Comparison of ENCODE assay signal across 8 cellular contexts in the genomic region with DNA sequence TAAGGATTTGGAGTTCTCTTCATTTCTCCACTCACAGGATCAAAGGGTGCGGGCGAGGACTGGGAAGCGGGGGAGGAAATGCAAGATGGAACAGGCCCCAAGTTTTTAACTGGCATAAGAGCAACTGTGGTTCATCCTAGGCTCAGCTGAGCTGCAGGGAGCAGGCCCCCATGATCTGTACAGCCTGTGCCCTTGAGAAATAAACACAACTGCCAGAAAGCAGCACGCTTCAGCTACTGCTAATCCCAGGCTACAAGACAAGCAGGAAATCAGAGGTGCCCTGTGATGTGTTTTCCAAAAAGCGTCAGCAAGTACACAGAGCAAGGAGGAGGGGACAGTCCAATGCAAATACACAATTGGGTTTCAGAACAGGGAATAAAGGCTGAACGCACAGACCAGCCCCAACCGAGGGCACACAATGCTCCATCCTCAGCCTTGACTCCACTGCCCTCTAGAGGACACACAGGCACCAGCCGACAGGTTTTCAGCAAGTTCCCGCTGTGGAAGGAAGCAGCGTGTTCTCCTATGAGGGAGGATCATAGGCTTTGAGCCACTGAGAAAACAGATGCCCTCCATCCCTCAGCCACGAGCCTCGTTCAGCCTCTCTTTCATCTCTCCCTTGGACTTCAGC. TPM values are rescaled to one million over a fixed set of nuclear protein-coding genes. Genes with fewer than 3 reads are reported as not detected.
DNase-seq lines count a peak whose midpoint lies in the region; ATAC-seq, FAIRE-seq and TF ChIP-seq lines count a peak whose summit lies in the region.
"Not testable (repeated sequence)": the region's sequence is repeated elsewhere in the genome, so short reads cannot be mapped to it uniquely, and the experiment has no call there.

No MANE protein-coding gene starts in this region.

- CTCF ChIA-PET in CD8-positive, alpha-beta T cell (lab: Charles Lee), result not testable (repeated sequence)

- not testable (repeated sequence) for H3K4me1 ChIP-seq in CD8-positive, alpha-beta T cell (ENCODE audit: insufficient read depth, low read length)

- DNase-seq in CD8-positive, alpha-beta T cell; T-helper 17 cell; bronchial epithelial cell (ENCODE audit: low read depth); progenitor cell of endocrine pancreas (ENCODE audit: low spot score, unreplicated experiment): not testable (repeated sequence)

- H3K27me3 ChIP-seq in CD8-positive, alpha-beta T cell (ENCODE audit: insufficient read depth, low read length); bronchial epithelial cell (ENCODE audit: control insufficient read depth, insufficient read depth, low read length): not testable (repeated sequence)

- H3K36me3 Mint-ChIP-seq in CD8-positive, alpha-beta T cell; T-helper 17 cell (ENCODE audit: low read depth); progenitor cell of endocrine pancreas (ENCODE audit: insufficient read depth): not testable (repeated sequence)

- H3K36me3 ChIP-seq in CD8-positive, alpha-beta T cell (ENCODE audit: insufficient read depth, low read length); bronchial epithelial cell (ENCODE audit: control insufficient read depth, insufficient read depth, low read length): not testable (repeated sequence)

- H3K4me3 ChIP-seq in CD8-positive, alpha-beta T cell (ENCODE audit: low read depth, low read length); bronchial epithelial cell (ENCODE audit: low read depth, low read length): not testable (repeated sequence)

- peak; percentile 92 for ATAC-seq in CD8-positive, alpha-beta T cell
- ATAC-seq in GM19463 (IDR thresholded peaks at IDR 0.05; ENCODE audit: unreplicated experiment) (peak; percentile 76), HG02623 (IDR thresholded peaks at IDR 0.05; ENCODE audit: unreplicated experiment) (peak; percentile 57), HG03280 (IDR thresholded peaks at IDR 0.05; ENCODE audit: unreplicated experiment) (peak; percentile 71), T-helper 17 cell (peak; percentile 91)

- not testable (repeated sequence) for H3K4me1 Mint-ChIP-seq in CD8-positive, alpha-beta T cell (ENCODE audit: low read depth); T-helper 17 cell; progenitor cell of endocrine pancreas (ENCODE audit: low read depth)

- not testable (repeated sequence) for H3K4me3 Mint-ChIP-seq in CD8-positive, alpha-beta T cell; T-helper 17 cell; progenitor cell of endocrine pancreas (ENCODE audit: low read depth)

- POLR2A ChIA-PET in CD8-positive, alpha-beta T cell (lab: Charles Lee), result not testable (repeated sequence)

- H3K27ac Mint-ChIP-seq in CD8-positive, alpha-beta T cell; T-helper 17 cell; progenitor cell of endocrine pancreas: not testable (repeated sequence)

- intact Hi-C loops in CD8-positive, alpha-beta T cell (cut with DNase I, micrococcal nuclease), result not testable (repeated sequence)

- not testable (repeated sequence) for H3K27ac ChIP-seq in CD8-positive, alpha-beta T cell (ENCODE audit: low read depth, low read length)

- TF ChIP-seq CTCF in CD8-positive, alpha-beta T cell (IDR thresholded peaks at IDR 0.05); bronchial epithelial cell (IDR thresholded peaks at IDR 0.05; ENCODE audit: insufficient read depth, low read length, severe bottlenecking): not testable (repeated sequence)
- peak; percentile 30 for TF ChIP-seq CTCF in progenitor cell of endocrine pancreas (IDR thresholded peaks at IDR 0.05; ENCODE audit: unreplicated experiment)

- H3K9me3 Mint-ChIP-seq in CD8-positive, alpha-beta T cell; progenitor cell of endocrine pancreas (ENCODE audit: low read depth): not testable (repeated sequence)

- H3K9me3 ChIP-seq in CD8-positive, alpha-beta T cell (ENCODE audit: low read length); T-helper 17 cell (ENCODE audit: control insufficient read depth, low read length, poor library complexity, severe bottlenecking): not testable (repeated sequence)

- FAIRE-seq in bronchial epithelial cell (lab: Jason Lieb, UNC), result peak; percentile 93
- FAIRE-seq in islet of Langerhans (lab: Jason Lieb, UNC), result peak; percentile 76

- not testable (repeated sequence) for H3K27me3 Mint-ChIP-seq in CD8-positive, alpha-beta T cell (ENCODE audit: low read depth); T-helper 17 cell; progenitor cell of endocrine pancreas

RNA-seq across cellular contexts. Expression of a gene that starts 16.7 kb away (rescaled TPM):
- total RNA-seq in CD8-positive, alpha-beta T cell, result 10 to 100 TPM; 17.5 to 22.4 TPM
- total RNA-seq in T-helper 17 cell, result 100 to 1,000 TPM in 1 of 2 donors, 10 to 100 TPM in 1; 71.5 to 120 TPM
- total RNA-seq in bronchial epithelial cell, result 97.4 and 174 TPM in 2 replicates
- 76.3 and 77.1 TPM in 2 replicates for total RNA-seq in progenitor cell of endocrine pancreas
